6 cellular contexts compared by ENCODE assay signal in genomic region chr4:47101453-47101852, GRCh38.
"Had no signal": no experiment of that assay in that cellular context is flagged by ENCODE, and none has a peak within 500 bp of the region (broad histone marks: within the 10 kb centered on the region; RNA-seq: fewer than 3 reads in every experiment).

No MANE protein-coding gene starts in this region.

- H2AFZ ChIP-seq: GM23248 had no signal

- H3K36me3 ChIP-seq: HAP-1 had no signal

- DNase-seq: GM23248, GOT3, H7, KBM-7 had no signal

- H3K4me1 ChIP-seq: HAP-1 had no signal

- H3K9ac ChIP-seq: GM23248, KMS-11 had no signal

- H3K27ac ChIP-seq: GM23248, KMS-11 had no signal

- H3K9me3 ChIP-seq: HAP-1 had no signal

- H3K4me2 ChIP-seq: KMS-11 had no signal

- H3K4me3 ChIP-seq: GM23248, HAP-1 had no signal
